ENCODE assay signal across 8 cellular contexts in genomic region chr17:63478814-63479494, GRCh38. TPM values are rescaled to one million over a fixed set of nuclear protein-coding genes. Genes with fewer than 3 reads are reported as not detected.
DNase-seq lines count a peak whose midpoint lies in the region.

No MANE protein-coding gene starts in this region.

- H3K4me3 ChIP-seq in skeletal muscle satellite cell (ENCODE audit: low read length) = no peak overlapping the region

- peak overlapping the region; percentile 96 for H3K4me2 ChIP-seq in skeletal muscle satellite cell (ENCODE audit: low read length)

- H3K27me3 ChIP-seq in skeletal muscle satellite cell (ENCODE audit: control insufficient read depth, insufficient read depth, low read length) = peaks cover 17% of the 10 kb centered on the region

- no peaks in the 10 kb centered on the region for H3K36me3 ChIP-seq in skeletal muscle satellite cell (ENCODE audit: insufficient read depth, low read length)

- peak; percentile 25 for DNase-seq in DMS153 treated with DMSO at 0.1 percent for 48 hours (lab: John Stamatoyannopoulos, UW; ENCODE audit: unreplicated experiment)
- peak; percentile 47 for DNase-seq in GOT3 (lab: John Stamatoyannopoulos, UW)
- peak; percentile 34 for DNase-seq in NCI-H1092 treated with DMSO at 0.1 percent for 48 hours (lab: John Stamatoyannopoulos, UW)
- DNase-seq in T-helper 9 cell = peak; percentile 77
- peak; percentile 92 for DNase-seq in astrocyte of the hippocampus (ENCODE audit: low read depth, low spot score)
- peak; percentile 6 to 18 for DNase-seq in hippocampal formation (lab: John Stamatoyannopoulos, UW)
- no peak for DNase-seq in cerebellar nuclear complex (lab: John Stamatoyannopoulos, UW)

- H3K4me1 ChIP-seq in skeletal muscle satellite cell (ENCODE audit: control insufficient read depth, insufficient read depth, low read length) = peaks cover 21% of the 10 kb centered on the region

- H3K9ac ChIP-seq in skeletal muscle satellite cell (ENCODE audit: low read depth, low read length) = no peak overlapping the region

- H3K9me3 ChIP-seq in skeletal muscle satellite cell (replicated peaks; ENCODE audit: low read length) = no peaks in the 10 kb centered on the region

RNA-seq across cellular contexts. Expression of gene ACE, which starts 2.1 kb away (rescaled TPM):
- total RNA-seq in skeletal muscle satellite cell (2012; rRNA removed) = 17.7 and 19.9 TPM in 2 replicates

RNA-seq across cellular contexts. Expression of gene CYB561, which starts 32.8 kb away (rescaled TPM):
- 38.4 and 40.8 TPM in 2 replicates for total RNA-seq in skeletal muscle satellite cell (2012; rRNA removed)

RNA-seq across cellular contexts. Expression of gene KCNH6, which starts 44.2 kb away (rescaled TPM):
- total RNA-seq in skeletal muscle satellite cell (2012; rRNA removed) = not detected in 2 replicates

Comparison
In these comparisons a context has a peak if more than half of its experiments do, and no peak if none do; other contexts are left out.
1. DNase-seq: peak in DMS153 treated with DMSO at 0.1 percent for 48 hours (single experiment), GOT3 (single experiment), NCI-H1092 treated with DMSO at 0.1 percent for 48 hours (single experiment), T-helper 9 cell (single experiment), astrocyte of the hippocampus (single experiment) and hippocampal formation (2 of 2); none in cerebellar nuclear complex (0 of 2).